In genomic region chr6:51432481-51432880, GRCh38 we compare ENCODE assay signal across 23 cellular contexts.
"Had no signal": no experiment of that assay in that cellular context is flagged by ENCODE, and none has a peak within 500 bp of the region (broad histone marks: within the 10 kb centered on the region; RNA-seq: fewer than 3 reads in every experiment).

No MANE protein-coding gene starts in this region.

- H3K36me3 Mint-ChIP-seq: activated naive CD8-positive, alpha-beta T cell had no signal

- H3K4me3 Mint-ChIP-seq: activated B cell treated with CpG ODN at 0.5 μM for 24 hours; activated CD4-positive, alpha-beta T cell treated with anti-CD3 and anti-CD28 coated beads, Interleukin-2, amount 10 ng/mL, durations not matched to agents 24 days and 14 days; activated naive CD4-positive, alpha-beta T cell treated with anti-CD3 and anti-CD28 coated beads for 36 hours; activated naive CD8-positive, alpha-beta T cell; activated T-helper 17 cell treated with anti-CD3 and anti-CD28 coated beads, Interleukin-2, amount 50 U/mL, for 72 hours; T-helper 17 cell had no signal

- H3K27me3 Mint-ChIP-seq: activated B cell treated with CpG ODN at 0.5 μM for 24 hours; activated CD4-positive, alpha-beta T cell treated with anti-CD3 and anti-CD28 coated beads, Interleukin-2, amount 10 ng/mL, durations not matched to agents 24 days and 14 days; activated naive CD8-positive, alpha-beta T cell; activated T-helper 17 cell treated with anti-CD3 and anti-CD28 coated beads, Interleukin-2, amount 50 U/mL, for 72 hours; T-helper 17 cell had no signal

- H3K27ac Mint-ChIP-seq: activated B cell treated with CpG ODN at 0.5 μM for 24 hours; activated CD4-positive, alpha-beta T cell treated with anti-CD3 and anti-CD28 coated beads, Interleukin-2, amount 10 ng/mL, durations not matched to agents 24 days and 14 days; activated naive CD4-positive, alpha-beta T cell treated with anti-CD3 and anti-CD28 coated beads for 36 hours; activated naive CD8-positive, alpha-beta T cell; activated T-helper 17 cell treated with anti-CD3 and anti-CD28 coated beads, Interleukin-2, amount 50 U/mL, for 72 hours; T-helper 17 cell had no signal

- H3K27me3 ChIP-seq: brain microvascular endothelial cell had no signal

- H3K9me3 Mint-ChIP-seq: activated B cell treated with CpG ODN at 0.5 μM for 24 hours; activated CD4-positive, alpha-beta T cell treated with anti-CD3 and anti-CD28 coated beads, Interleukin-2, amount 10 ng/mL, durations not matched to agents 24 days and 14 days; activated naive CD4-positive, alpha-beta T cell treated with anti-CD3 and anti-CD28 coated beads for 36 hours had no signal

- H3K4me2 ChIP-seq: KMS-11 had no signal

- H3K27ac ChIP-seq: brain microvascular endothelial cell, KMS-11 had no signal

- H3K4me1 Mint-ChIP-seq: activated B cell treated with CpG ODN at 0.5 μM for 24 hours; activated CD4-positive, alpha-beta T cell treated with anti-CD3 and anti-CD28 coated beads, Interleukin-2, amount 10 ng/mL, durations not matched to agents 24 days and 14 days; activated T-helper 17 cell treated with anti-CD3 and anti-CD28 coated beads, Interleukin-2, amount 50 U/mL, for 72 hours; T-helper 17 cell had no signal

- H3K36me3 ChIP-seq: brain microvascular endothelial cell had no signal

- H3K9ac ChIP-seq: KMS-11 had no signal

- DNase-seq: activated B cell treated with CpG ODN at 0.5 μM for 24 hours; activated CD4-positive, alpha-beta T cell treated with anti-CD3 and anti-CD28 coated beads for 1 hour; activated CD4-positive, alpha-beta T cell treated with anti-CD3 and anti-CD28 coated beads, Interleukin-2, amount 10 ng/mL, durations not matched to agents 24 days and 14 days; activated CD4-positive, alpha-beta T cell treated with anti-CD3 and anti-CD28 coated beads, Interleukin-2, amount 50 U/mL, for 48 hours; activated gamma-delta T cell; activated naive CD4-positive, alpha-beta T cell treated with anti-CD3 and anti-CD28 coated beads for 36 hours; activated T-cell treated with anti-CD3 and anti-CD28 coated beads for 4 hours; activated T-cell treated with anti-CD3 and anti-CD28 coated beads, Interleukin-2, amount 50 U/mL, for 48 hours; amygdala; brain microvascular endothelial cell; caudate nucleus; MM.1S; NCI-H1105; NCI-H1436; NCI-H1694 treated with DMSO at 0.1 percent for 48 hours; NCI-H2029 treated with DMSO at 0.1 percent for 48 hours; NCI-H524; SIG-M5; T-helper 17 cell; T-helper 9 cell had no signal
